In genomic region chr16:67490330-67491096, GRCh38 we compare ENCODE assay signal across 18 cellular contexts. TPM values are rescaled to one million over a fixed set of nuclear protein-coding genes. Genes with fewer than 3 reads are reported as not detected.
DNase-seq lines count a peak whose midpoint lies in the region; ATAC-seq and TF ChIP-seq lines count a peak whose summit lies in the region.
"Had no signal": no experiment of that assay in that cellular context is flagged by ENCODE, and none has a peak within 500 bp of the region (broad histone marks: within the 10 kb centered on the region; RNA-seq: fewer than 3 reads in every experiment).

No MANE protein-coding gene starts in this region.

- H3K79me2 ChIP-seq in GM23248 (ENCODE audit: insufficient read depth): no peaks in the 10 kb centered on the region
- H3K79me2 ChIP-seq in fibroblast of lung (ENCODE audit: control insufficient read depth, insufficient read depth, low read length): no peaks in the 10 kb centered on the region

- H3K4me3 Mint-ChIP-seq in HFFc6: no peak overlapping the region

- no peak for TF ChIP-seq CTCF in RWPE2 (IDR thresholded peaks at IDR 0.05; ENCODE audit: poor library complexity, severe bottlenecking)
- TF ChIP-seq CTCF in fibroblast of lung (conservative IDR thresholded peaks at IDR 0.05 in 1 of 2, IDR thresholded peaks at IDR 0.05 in 1 of 2; ENCODE audit: low read depth in 1 of 2, low read length in 2 of 2): no peak
- TF ChIP-seq CTCF in HFFc6 (IDR thresholded peaks at IDR 0.05): no peak

- peak; percentile 68 for ATAC-seq in RWPE2 (ENCODE audit: low read depth)
- no peak for ATAC-seq in HG03521 (IDR thresholded peaks at IDR 0.05; ENCODE audit: unreplicated experiment)
- ATAC-seq in HG03039 (IDR thresholded peaks at IDR 0.05; ENCODE audit: unreplicated experiment): no peak

- 65 to 69% methylated on average over 9 of the region's 9 CpGs for WGBS in GM23248 (ENCODE audit: low coverage in 1 of 2, low lambda C conversion rate in 2 of 2, missing lambda C conversion rate in 2 of 2), 2 experiments

- H3K9me2 ChIP-seq in GM23248 (ENCODE audit: insufficient read depth): no peaks in the 10 kb centered on the region

- H3K4me2 ChIP-seq in GM23248 (ENCODE audit: unreplicated experiment): no peak overlapping the region
- peak overlapping the region; percentile 8 for H3K4me2 ChIP-seq in fibroblast of lung (ENCODE audit: extremely low read depth, insufficient read depth, low read length)
- H3K4me2 ChIP-seq: KMS-11 had no signal

- no peak overlapping the region for H3K4me3 ChIP-seq in GM23248
- no peak overlapping the region for H3K4me3 ChIP-seq in RWPE2 (ENCODE audit: severe bottlenecking)
- H3K4me3 ChIP-seq in fibroblast of lung (replicated peaks in 1 of 4; ENCODE audit: control extremely low read depth in 1 of 4, insufficient read depth in 1 of 4, low read depth in 3 of 4, low read length in 4 of 4): no peak overlapping the region
- H3K4me3 ChIP-seq in skeletal muscle tissue (ENCODE audit: low read length in 3 of 3): no peak overlapping the region
- H3K4me3 ChIP-seq: lung had no signal

- no peak overlapping the region for H3K27ac Mint-ChIP-seq in HFFc6

- H3K9ac ChIP-seq in GM23248 (no peak overlapping the region), fibroblast of lung (ENCODE audit: insufficient read depth, low read length) (no peak overlapping the region), skeletal muscle tissue (ENCODE audit: low read depth in 1 of 3, low read length in 3 of 3) (peak overlapping the region in 1 of 3 donors; percentile 6)
- H3K9ac ChIP-seq: KMS-11 had no signal

- H3K27me3 ChIP-seq in GM23248 (replicated peaks; ENCODE audit: insufficient read depth) (no peaks in the 10 kb centered on the region), RWPE2 (ENCODE audit: insufficient read depth, poor library complexity, severe bottlenecking) (no peaks in the 10 kb centered on the region), fibroblast of lung (ENCODE audit: control insufficient read depth, insufficient read depth, low read length) (no peaks in the 10 kb centered on the region), skeletal muscle tissue (ENCODE audit: control insufficient read depth in 3 of 3, insufficient read depth in 3 of 3, low read length in 3 of 3) (no peaks in the 10 kb centered on the region)

- H3K27ac ChIP-seq in GM23248: no peak overlapping the region
- no peak overlapping the region for H3K27ac ChIP-seq in RWPE2 (ENCODE audit: poor library complexity, severe bottlenecking)
- no peak overlapping the region for H3K27ac ChIP-seq in fibroblast of lung (ENCODE audit: insufficient read depth, low read length)
- peak overlapping the region; percentile 28 for H3K27ac ChIP-seq in skeletal muscle tissue (ENCODE audit: low read depth, low read length)
- H3K27ac ChIP-seq: KMS-11, RWPE1 had no signal

- in situ Hi-C loops in GM23248 (cut with MboI): no loop called here

- H3F3A ChIP-seq in GM23248 (ENCODE audit: insufficient read depth): peaks cover 13% of the 10 kb centered on the region

- no peaks in the 10 kb centered on the region for H3K36me3 ChIP-seq in GM23248 (ENCODE audit: low read depth)
- H3K36me3 ChIP-seq in RWPE2 (ENCODE audit: low read depth): no peaks in the 10 kb centered on the region
- no peaks in the 10 kb centered on the region for H3K36me3 ChIP-seq in fibroblast of lung (ENCODE audit: control insufficient read depth, insufficient read depth, low read length)
- no peaks in the 10 kb centered on the region for H3K36me3 ChIP-seq in skeletal muscle tissue (ENCODE audit: control insufficient read depth in 3 of 3, insufficient read depth in 3 of 3, low read length in 3 of 3)

- peaks cover 19% of the 10 kb centered on the region for H3K4me1 Mint-ChIP-seq in HFFc6 (ENCODE audit: low read depth)

- peaks cover 7% of the 10 kb centered on the region for H3K4me1 ChIP-seq in GM23248 (ENCODE audit: insufficient read depth)
- no peaks in the 10 kb centered on the region for H3K4me1 ChIP-seq in RWPE2 (ENCODE audit: insufficient read depth, poor library complexity, severe bottlenecking)
- H3K4me1 ChIP-seq in fibroblast of lung (ENCODE audit: control insufficient read depth, extremely low read depth, insufficient read depth, low read length): no peaks in the 10 kb centered on the region
- peaks cover 0 to 8% (median 2%) of the 10 kb centered on the region in 3 donors for H3K4me1 ChIP-seq in skeletal muscle tissue (ENCODE audit: control insufficient read depth in 3 of 3, insufficient read depth in 3 of 3, low read length in 3 of 3)

- DNase-seq in GM23248 (peak; percentile 80), RWPE2 (ENCODE audit: low spot score) (no peak), fibroblast of lung (ENCODE audit: low read depth in 2 of 2) (peak in 1 of 2 donors; percentile 64), HFFc6 (no peak), mesenteric fat pad (ENCODE audit: low spot score) (no peak)
- DNase-seq: activated CD4-positive, CD25-positive, alpha-beta regulatory T cell; DMS 273 treated with DMSO at 0.1 percent for 48 hours; NCI-H2227 treated with DMSO at 0.1 percent for 48 hours; stimulated activated CD4-positive, alpha-beta T cell treated with anti-CD3 and anti-CD28 coated beads, Interleukin-4, amount 100 ng/mL, for 1 hour had no signal

- H4K20me1 ChIP-seq in GM23248 (ENCODE audit: insufficient read depth): no peaks in the 10 kb centered on the region
- no peaks in the 10 kb centered on the region for H4K20me1 ChIP-seq in fibroblast of lung (ENCODE audit: control insufficient read depth, extremely low read depth, insufficient read depth, low read length)

- peaks cover 4% of the 10 kb centered on the region; the same call in 1 of the 2 replicates for H3K27me3 Mint-ChIP-seq in HFFc6 (ENCODE audit: insufficient read depth)
- H3K27me3 Mint-ChIP-seq: progenitor cell of endocrine pancreas had no signal

- no peaks in the 10 kb centered on the region for H3K36me3 Mint-ChIP-seq in HFFc6 (ENCODE audit: low read depth)

- no peaks in the 10 kb centered on the region for H3K9me3 ChIP-seq in GM23248 (ENCODE audit: low read depth)
- H3K9me3 ChIP-seq in RWPE2 (ENCODE audit: severe bottlenecking): no peaks in the 10 kb centered on the region
- no peaks in the 10 kb centered on the region for H3K9me3 ChIP-seq in fibroblast of lung (ENCODE audit: control insufficient read depth, insufficient read depth, low read depth, low read length)
- H3K9me3 ChIP-seq in skeletal muscle tissue (ENCODE audit: control insufficient read depth in 3 of 3, low read length in 3 of 3): no peaks in the 10 kb centered on the region

- no peak overlapping the region for H2AFZ ChIP-seq in GM23248
- no peak overlapping the region for H2AFZ ChIP-seq in fibroblast of lung (ENCODE audit: low read length)

- H3K9me3 Mint-ChIP-seq in HFFc6: no peaks in the 10 kb centered on the region

RNA-seq across cellular contexts. Expression of gene AGRP, which starts 7.2 kb away (rescaled TPM):
- total RNA-seq in GM23248 (2014; rRNA removed; shearing (Covaris generic)): not detected in 2 replicates
- polyA plus RNA-seq in GM23248 (2016; fragmentation: Nextera tagmentation; extraction: Ambion mirVana): not detected in 2 replicates
- not detected in 2 replicates for total RNA-seq in fibroblast of lung
- polyA plus RNA-seq in fibroblast of lung: not detected in 2 replicates
- not detected in 2 replicates for polyA plus RNA-seq in fibroblast of lung (2012)
- not detected in 2 replicates for polyA minus RNA-seq in fibroblast of lung (ENCODE audit: low replicate concordance)
- total RNA-seq in skeletal muscle tissue: not detected
- not detected for total RNA-seq in HFFc6 (2021; fragmentation: NEBNext Ultra II Directional; extraction: Animal tissue kit (Norgen Biotek cat#: 25700))
- total RNA-seq in mesenteric fat pad: not detected
- total RNA-seq: frontal cortex, GM12878, progenitor cell of endocrine pancreas had no signal

RNA-seq across cellular contexts. Expression of gene ATP6V0D1, which starts 9.6 kb away (rescaled TPM):
- total RNA-seq in GM23248 (2014; rRNA removed; shearing (Covaris generic)): 112 and 166 TPM in 2 replicates
- 135 and 140 TPM in 2 replicates for polyA plus RNA-seq in GM23248 (2016; fragmentation: Nextera tagmentation; extraction: Ambion mirVana)
- total RNA-seq in fibroblast of lung: 68.1 and 91.2 TPM in 2 replicates
- polyA plus RNA-seq in fibroblast of lung: 183 and 230 TPM in 2 replicates
- 128 and 158 TPM in 2 replicates for polyA plus RNA-seq in fibroblast of lung (2012)
- polyA minus RNA-seq in fibroblast of lung (ENCODE audit: low replicate concordance): 647 and 705 TPM in 2 replicates
- total RNA-seq in skeletal muscle tissue: 46.4 TPM
- total RNA-seq in HFFc6 (2021; fragmentation: NEBNext Ultra II Directional; extraction: Animal tissue kit (Norgen Biotek cat#: 25700)): 100 to 1,000 TPM; 102 to 130 (median 118) TPM
- total RNA-seq in mesenteric fat pad: 89.5 TPM

RNA-seq across cellular contexts. Expression of gene RIPOR1, which starts 38.1 kb away (rescaled TPM):
- total RNA-seq in GM23248 (2014; rRNA removed; shearing (Covaris generic)): 27.8 and 81.3 TPM in 2 replicates
- polyA plus RNA-seq in GM23248 (2016; fragmentation: Nextera tagmentation; extraction: Ambion mirVana) (91.6 and 95.0 TPM in 2 replicates), fibroblast of lung (13.7 and 16.0 TPM in 2 replicates)
- total RNA-seq in fibroblast of lung (19.5 and 26.6 TPM in 2 replicates), skeletal muscle tissue (30.8 TPM), mesenteric fat pad (107 TPM)
- polyA plus RNA-seq in fibroblast of lung (2012): 36.7 and 38.7 TPM in 2 replicates
- 68.6 and 87.4 TPM in 2 replicates for polyA minus RNA-seq in fibroblast of lung (ENCODE audit: low replicate concordance)
- total RNA-seq in HFFc6 (2021; fragmentation: NEBNext Ultra II Directional; extraction: Animal tissue kit (Norgen Biotek cat#: 25700)): 100 to 1,000 TPM in 1 of 6 experiments, 10 to 100 TPM in 5; 72.2 to 101 (median 82.9) TPM

RNA-seq across cellular contexts. Expression of gene HSD11B2, which starts 59.6 kb away (rescaled TPM):
- not detected in 2 replicates for total RNA-seq in GM23248 (2014; rRNA removed; shearing (Covaris generic))
- polyA plus RNA-seq in GM23248 (2016; fragmentation: Nextera tagmentation; extraction: Ambion mirVana) (0.19 and 0.36 TPM in 2 replicates), fibroblast of lung (0.09 and 0.15 TPM in 2 replicates)
- total RNA-seq in fibroblast of lung (under 0.01 TPM in 1 of 2 replicates, not detected in the other), skeletal muscle tissue (2.6 TPM), mesenteric fat pad (0.71 TPM)
- 0.14 and 0.26 TPM in 2 replicates for polyA plus RNA-seq in fibroblast of lung (2012)
- polyA minus RNA-seq in fibroblast of lung (ENCODE audit: low replicate concordance): not detected in 2 replicates
- not detected for total RNA-seq in HFFc6 (2021; fragmentation: NEBNext Ultra II Directional; extraction: Animal tissue kit (Norgen Biotek cat#: 25700))
